ENCODE assay signal across 1 cellular context in the genomic region with DNA sequence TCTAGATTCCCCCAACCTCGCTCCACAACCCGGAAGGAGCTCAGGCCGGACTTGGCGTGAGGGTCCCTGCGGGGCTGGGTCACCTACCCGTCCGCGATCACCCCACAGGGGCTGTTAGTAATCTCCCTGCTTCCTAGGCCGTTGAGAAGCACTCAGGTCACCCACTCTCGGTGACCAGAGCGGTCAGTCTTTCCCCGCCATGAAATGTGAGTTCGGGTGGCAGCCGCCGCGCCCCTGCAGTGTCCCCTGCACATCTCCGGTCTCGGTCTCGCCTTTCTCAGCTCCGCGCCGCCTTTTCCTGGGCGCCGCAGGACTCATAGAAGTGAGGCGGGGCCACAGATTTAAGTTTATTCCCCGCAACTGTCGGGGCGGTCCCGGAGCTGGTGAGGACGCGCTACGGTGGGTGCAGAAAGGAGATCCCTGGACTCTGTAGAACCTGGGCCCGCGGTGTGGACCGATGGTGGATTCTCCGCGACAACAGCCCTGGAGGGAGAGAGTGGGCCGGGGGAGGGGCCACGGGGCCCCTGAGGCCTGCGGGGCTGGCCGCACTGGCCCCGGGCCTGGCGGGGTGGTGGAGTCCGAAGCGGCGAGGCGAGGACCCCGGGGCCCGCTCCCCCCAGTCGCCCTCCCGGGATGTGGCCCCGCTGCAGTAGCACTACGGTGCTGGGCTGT.
TF ChIP-seq lines count a peak whose summit lies in the region.

No MANE protein-coding gene starts in this region.

TF ChIP-seq in WTC11, 78 proteins besides CTCF, POLR2A, EP300 and RAD21 (continued from another document):
- TF ChIP-seq, protein P1, sequence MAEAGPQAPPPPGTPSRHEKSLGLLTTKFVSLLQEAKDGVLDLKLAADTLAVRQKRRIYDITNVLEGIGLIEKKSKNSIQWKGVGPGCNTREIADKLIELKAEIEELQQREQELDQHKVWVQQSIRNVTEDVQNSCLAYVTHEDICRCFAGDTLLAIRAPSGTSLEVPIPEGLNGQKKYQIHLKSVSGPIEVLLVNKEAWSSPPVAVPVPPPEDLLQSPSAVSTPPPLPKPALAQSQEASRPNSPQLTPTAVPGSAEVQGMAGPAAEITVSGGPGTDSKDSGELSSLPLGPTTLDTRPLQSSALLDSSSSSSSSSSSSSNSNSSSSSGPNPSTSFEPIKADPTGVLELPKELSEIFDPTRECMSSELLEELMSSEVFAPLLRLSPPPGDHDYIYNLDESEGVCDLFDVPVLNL (CRISPR knock-in tag; IDR thresholded peaks at IDR 0.05; ENCODE audit: borderline replicate concordance, low read depth) = no peak
- no peak for TF ChIP-seq ZBTB21 (CRISPR knock-in tag; IDR thresholded peaks at IDR 0.05; ENCODE audit: borderline replicate concordance)
- TF ChIP-seq ELF4 (CRISPR knock-in tag; IDR thresholded peaks at IDR 0.05; ENCODE audit: low read depth) = 0 out of 2 replicates have a peak, but pooled peaks have one; percentile 16
- no peak for TF ChIP-seq SMAD3 (CRISPR knock-in tag; IDR thresholded peaks at IDR 0.05; ENCODE audit: borderline replicate concordance)
- TF ChIP-seq, protein P2, sequence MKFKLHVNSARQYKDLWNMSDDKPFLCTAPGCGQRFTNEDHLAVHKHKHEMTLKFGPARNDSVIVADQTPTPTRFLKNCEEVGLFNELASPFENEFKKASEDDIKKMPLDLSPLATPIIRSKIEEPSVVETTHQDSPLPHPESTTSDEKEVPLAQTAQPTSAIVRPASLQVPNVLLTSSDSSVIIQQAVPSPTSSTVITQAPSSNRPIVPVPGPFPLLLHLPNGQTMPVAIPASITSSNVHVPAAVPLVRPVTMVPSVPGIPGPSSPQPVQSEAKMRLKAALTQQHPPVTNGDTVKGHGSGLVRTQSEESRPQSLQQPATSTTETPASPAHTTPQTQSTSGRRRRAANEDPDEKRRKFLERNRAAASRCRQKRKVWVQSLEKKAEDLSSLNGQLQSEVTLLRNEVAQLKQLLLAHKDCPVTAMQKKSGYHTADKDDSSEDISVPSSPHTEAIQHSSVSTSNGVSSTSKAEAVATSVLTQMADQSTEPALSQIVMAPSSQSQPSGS (CRISPR knock-in tag; IDR thresholded peaks at IDR 0.05; ENCODE audit: borderline replicate concordance, low read depth) = no peak
- TF ChIP-seq ZNF423 (CRISPR knock-in tag; IDR thresholded peaks at IDR 0.05) = no peak
- no peak; the same call in none of the 2 replicates for TF ChIP-seq ETV6 (CRISPR knock-in tag; IDR thresholded peaks at IDR 0.05)
- TF ChIP-seq NFE2L1 (CRISPR knock-in tag; IDR thresholded peaks at IDR 0.05) = no peak
- 0 out of 2 replicates have a peak, but pooled peaks have one; percentile 56 for TF ChIP-seq ESRRA (CRISPR knock-in tag; IDR thresholded peaks at IDR 0.05; ENCODE audit: borderline replicate concordance)
- no peak for TF ChIP-seq JUN (CRISPR knock-in tag; IDR thresholded peaks at IDR 0.05)
- TF ChIP-seq HMGA2 (CRISPR knock-in tag; IDR thresholded peaks at IDR 0.05) = no peak
- TF ChIP-seq, protein P3, sequence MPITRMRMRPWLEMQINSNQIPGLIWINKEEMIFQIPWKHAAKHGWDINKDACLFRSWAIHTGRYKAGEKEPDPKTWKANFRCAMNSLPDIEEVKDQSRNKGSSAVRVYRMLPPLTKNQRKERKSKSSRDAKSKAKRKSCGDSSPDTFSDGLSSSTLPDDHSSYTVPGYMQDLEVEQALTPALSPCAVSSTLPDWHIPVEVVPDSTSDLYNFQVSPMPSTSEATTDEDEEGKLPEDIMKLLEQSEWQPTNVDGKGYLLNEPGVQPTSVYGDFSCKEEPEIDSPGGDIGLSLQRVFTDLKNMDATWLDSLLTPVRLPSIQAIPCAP (CRISPR knock-in tag; IDR thresholded peaks at IDR 0.05) = no peak
- peak; percentile 59 for TF ChIP-seq FOXK1 (CRISPR knock-in tag; IDR thresholded peaks at IDR 0.05)
- no peak for TF ChIP-seq EMX1 (CRISPR knock-in tag; IDR thresholded peaks at IDR 0.05)
- TF ChIP-seq, protein P4, sequence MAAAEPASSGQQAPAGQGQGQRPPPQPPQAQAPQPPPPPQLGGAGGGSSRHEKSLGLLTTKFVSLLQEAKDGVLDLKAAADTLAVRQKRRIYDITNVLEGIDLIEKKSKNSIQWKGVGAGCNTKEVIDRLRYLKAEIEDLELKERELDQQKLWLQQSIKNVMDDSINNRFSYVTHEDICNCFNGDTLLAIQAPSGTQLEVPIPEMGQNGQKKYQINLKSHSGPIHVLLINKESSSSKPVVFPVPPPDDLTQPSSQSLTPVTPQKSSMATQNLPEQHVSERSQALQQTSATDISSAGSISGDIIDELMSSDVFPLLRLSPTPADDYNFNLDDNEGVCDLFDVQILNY (CRISPR knock-in tag; IDR thresholded peaks at IDR 0.05) = no peak
- TF ChIP-seq, protein P5, sequence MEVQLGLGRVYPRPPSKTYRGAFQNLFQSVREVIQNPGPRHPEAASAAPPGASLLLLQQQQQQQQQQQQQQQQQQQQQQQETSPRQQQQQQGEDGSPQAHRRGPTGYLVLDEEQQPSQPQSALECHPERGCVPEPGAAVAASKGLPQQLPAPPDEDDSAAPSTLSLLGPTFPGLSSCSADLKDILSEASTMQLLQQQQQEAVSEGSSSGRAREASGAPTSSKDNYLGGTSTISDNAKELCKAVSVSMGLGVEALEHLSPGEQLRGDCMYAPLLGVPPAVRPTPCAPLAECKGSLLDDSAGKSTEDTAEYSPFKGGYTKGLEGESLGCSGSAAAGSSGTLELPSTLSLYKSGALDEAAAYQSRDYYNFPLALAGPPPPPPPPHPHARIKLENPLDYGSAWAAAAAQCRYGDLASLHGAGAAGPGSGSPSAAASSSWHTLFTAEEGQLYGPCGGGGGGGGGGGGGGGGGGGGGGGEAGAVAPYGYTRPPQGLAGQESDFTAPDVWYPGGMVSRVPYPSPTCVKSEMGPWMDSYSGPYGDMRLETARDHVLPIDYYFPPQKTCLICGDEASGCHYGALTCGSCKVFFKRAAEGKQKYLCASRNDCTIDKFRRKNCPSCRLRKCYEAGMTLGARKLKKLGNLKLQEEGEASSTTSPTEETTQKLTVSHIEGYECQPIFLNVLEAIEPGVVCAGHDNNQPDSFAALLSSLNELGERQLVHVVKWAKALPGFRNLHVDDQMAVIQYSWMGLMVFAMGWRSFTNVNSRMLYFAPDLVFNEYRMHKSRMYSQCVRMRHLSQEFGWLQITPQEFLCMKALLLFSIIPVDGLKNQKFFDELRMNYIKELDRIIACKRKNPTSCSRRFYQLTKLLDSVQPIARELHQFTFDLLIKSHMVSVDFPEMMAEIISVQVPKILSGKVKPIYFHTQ (CRISPR knock-in tag; IDR thresholded peaks at IDR 0.05) = no peak
- TF ChIP-seq KAT7 (CRISPR knock-in tag; IDR thresholded peaks at IDR 0.05; ENCODE audit: borderline replicate concordance) = peak; percentile 30; the same call in 1 of the 2 replicates
- no peak for TF ChIP-seq NR1H2 (CRISPR knock-in tag; IDR thresholded peaks at IDR 0.05)
- no peak for TF ChIP-seq ZNF121 (CRISPR knock-in tag; IDR thresholded peaks at IDR 0.05)
